In the genomic region with DNA sequence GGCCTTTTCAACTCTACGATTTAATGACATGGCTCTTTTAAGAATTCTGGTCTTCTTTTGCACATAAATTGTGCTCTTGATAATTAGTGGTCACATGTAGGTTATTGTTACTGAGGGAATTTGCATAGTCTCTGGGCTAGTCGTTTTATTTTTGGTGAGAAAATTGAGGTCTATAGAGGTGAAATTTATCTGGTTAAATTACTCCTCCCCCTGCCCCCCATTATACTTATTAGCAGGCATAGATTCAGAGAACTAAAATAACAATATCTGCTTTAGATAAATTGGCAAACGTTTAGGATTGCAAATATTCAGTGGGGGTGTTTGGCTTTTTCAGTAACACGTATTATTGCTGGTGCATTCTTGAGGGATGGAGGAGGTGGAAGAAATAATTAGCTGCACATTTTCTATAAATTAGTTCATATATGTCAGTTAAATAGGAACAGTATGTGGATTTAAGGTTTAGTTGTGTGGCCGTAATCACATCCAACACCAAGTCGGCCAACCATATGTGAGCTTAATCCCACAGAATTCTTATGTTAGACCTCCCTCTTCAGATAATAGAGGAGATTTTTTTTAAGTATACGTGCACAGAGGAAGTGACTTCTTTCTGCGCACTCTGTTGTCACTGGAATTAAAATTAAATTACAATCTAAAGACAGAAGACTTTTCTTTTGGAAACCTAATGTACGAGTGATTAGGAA, we compare ENCODE assay signal across 2 cellular contexts.
TF ChIP-seq lines count a peak whose summit lies in the region.

No MANE protein-coding gene starts in this region.

TF ChIP-seq in SK-N-SH, 30 proteins besides CTCF, POLR2A, EP300 and RAD21:
- TF ChIP-seq, protein P1, sequence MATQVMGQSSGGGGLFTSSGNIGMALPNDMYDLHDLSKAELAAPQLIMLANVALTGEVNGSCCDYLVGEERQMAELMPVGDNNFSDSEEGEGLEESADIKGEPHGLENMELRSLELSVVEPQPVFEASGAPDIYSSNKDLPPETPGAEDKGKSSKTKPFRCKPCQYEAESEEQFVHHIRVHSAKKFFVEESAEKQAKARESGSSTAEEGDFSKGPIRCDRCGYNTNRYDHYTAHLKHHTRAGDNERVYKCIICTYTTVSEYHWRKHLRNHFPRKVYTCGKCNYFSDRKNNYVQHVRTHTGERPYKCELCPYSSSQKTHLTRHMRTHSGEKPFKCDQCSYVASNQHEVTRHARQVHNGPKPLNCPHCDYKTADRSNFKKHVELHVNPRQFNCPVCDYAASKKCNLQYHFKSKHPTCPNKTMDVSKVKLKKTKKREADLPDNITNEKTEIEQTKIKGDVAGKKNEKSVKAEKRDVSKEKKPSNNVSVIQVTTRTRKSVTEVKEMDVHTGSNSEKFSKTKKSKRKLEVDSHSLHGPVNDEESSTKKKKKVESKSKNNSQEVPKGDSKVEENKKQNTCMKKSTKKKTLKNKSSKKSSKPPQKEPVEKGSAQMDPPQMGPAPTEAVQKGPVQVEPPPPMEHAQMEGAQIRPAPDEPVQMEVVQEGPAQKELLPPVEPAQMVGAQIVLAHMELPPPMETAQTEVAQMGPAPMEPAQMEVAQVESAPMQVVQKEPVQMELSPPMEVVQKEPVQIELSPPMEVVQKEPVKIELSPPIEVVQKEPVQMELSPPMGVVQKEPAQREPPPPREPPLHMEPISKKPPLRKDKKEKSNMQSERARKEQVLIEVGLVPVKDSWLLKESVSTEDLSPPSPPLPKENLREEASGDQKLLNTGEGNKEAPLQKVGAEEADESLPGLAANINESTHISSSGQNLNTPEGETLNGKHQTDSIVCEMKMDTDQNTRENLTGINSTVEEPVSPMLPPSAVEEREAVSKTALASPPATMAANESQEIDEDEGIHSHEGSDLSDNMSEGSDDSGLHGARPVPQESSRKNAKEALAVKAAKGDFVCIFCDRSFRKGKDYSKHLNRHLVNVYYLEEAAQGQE (IDR thresholded peaks at IDR 0.05; ENCODE audit: low read depth, low read length): no peak
- TF ChIP-seq TEAD4 (IDR thresholded peaks at IDR 0.05; ENCODE audit: borderline replicate concordance, insufficient read depth) (no peak), FOXM1 (IDR thresholded peaks at IDR 0.05; ENCODE audit: low read depth) (no peak), FOSL2 (IDR thresholded peaks at IDR 0.05; ENCODE audit: borderline replicate concordance, low read depth) (no peak), FOXJ3 (CRISPR knock-in tag; IDR thresholded peaks at IDR 0.05) (no peak), YY1 (IDR thresholded peaks at IDR 0.05; ENCODE audit: low read depth) (no peak), ELF1 (IDR thresholded peaks at IDR 0.05) (no peak), TAF1 (IDR thresholded peaks at IDR 0.05; ENCODE audit: borderline replicate concordance, low read depth, low read length) (no peak), POLR2AphosphoS5 (IDR thresholded peaks at IDR 0.05; ENCODE audit: low read depth, low read length) (no peak), CHD2 (IDR thresholded peaks at IDR 0.05; ENCODE audit: low read length, partially characterized antibody) (no peak), GATA2 (CRISPR knock-in tag; IDR thresholded peaks at IDR 0.05) (no peak), TCF12 (IDR thresholded peaks at IDR 0.05) (no peak), RXRA (IDR thresholded peaks at IDR 0.05; ENCODE audit: borderline replicate concordance, low read depth) (no peak), SMC3 (IDR thresholded peaks at IDR 0.05; ENCODE audit: low read depth, low read length) (no peak)
- TF ChIP-seq, protein P2, sequence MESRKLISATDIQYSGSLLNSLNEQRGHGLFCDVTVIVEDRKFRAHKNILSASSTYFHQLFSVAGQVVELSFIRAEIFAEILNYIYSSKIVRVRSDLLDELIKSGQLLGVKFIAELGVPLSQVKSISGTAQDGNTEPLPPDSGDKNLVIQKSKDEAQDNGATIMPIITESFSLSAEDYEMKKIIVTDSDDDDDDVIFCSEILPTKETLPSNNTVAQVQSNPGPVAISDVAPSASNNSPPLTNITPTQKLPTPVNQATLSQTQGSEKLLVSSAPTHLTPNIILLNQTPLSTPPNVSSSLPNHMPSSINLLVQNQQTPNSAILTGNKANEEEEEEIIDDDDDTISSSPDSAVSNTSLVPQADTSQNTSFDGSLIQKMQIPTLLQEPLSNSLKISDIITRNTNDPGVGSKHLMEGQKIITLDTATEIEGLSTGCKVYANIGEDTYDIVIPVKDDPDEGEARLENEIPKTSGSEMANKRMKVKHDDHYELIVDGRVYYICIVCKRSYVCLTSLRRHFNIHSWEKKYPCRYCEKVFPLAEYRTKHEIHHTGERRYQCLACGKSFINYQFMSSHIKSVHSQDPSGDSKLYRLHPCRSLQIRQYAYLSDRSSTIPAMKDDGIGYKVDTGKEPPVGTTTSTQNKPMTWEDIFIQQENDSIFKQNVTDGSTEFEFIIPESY (IDR thresholded peaks at IDR 0.05; ENCODE audit: borderline replicate concordance, low read depth): no peak
- TF ChIP-seq, protein P3, sequence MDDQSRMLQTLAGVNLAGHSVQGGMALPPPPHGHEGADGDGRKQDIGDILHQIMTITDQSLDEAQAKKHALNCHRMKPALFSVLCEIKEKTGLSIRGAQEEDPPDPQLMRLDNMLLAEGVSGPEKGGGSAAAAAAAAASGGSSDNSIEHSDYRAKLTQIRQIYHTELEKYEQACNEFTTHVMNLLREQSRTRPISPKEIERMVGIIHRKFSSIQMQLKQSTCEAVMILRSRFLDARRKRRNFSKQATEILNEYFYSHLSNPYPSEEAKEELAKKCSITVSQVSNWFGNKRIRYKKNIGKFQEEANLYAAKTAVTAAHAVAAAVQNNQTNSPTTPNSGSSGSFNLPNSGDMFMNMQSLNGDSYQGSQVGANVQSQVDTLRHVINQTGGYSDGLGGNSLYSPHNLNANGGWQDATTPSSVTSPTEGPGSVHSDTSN (IDR thresholded peaks at IDR 0.05): no peak
- TF ChIP-seq, protein P4, sequence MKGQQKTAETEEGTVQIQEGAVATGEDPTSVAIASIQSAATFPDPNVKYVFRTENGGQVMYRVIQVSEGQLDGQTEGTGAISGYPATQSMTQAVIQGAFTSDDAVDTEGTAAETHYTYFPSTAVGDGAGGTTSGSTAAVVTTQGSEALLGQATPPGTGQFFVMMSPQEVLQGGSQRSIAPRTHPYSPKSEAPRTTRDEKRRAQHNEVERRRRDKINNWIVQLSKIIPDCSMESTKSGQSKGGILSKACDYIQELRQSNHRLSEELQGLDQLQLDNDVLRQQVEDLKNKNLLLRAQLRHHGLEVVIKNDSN (IDR thresholded peaks at IDR 0.05; ENCODE audit: borderline replicate concordance, low read depth): no peak
TF ChIP-seq in SK-N-SH: peak in this region for 0.

TF ChIP-seq in SK-N-SH treated with all-trans-retinoic acid at 6 μM for 48 hours, 23 proteins besides CTCF, POLR2A, EP300 and RAD21 (continued from another document):
- TF ChIP-seq ESRRG (CRISPR knock-in tag; IDR thresholded peaks at IDR 0.05): no peak
- TF ChIP-seq ZFP3 (CRISPR knock-in tag; IDR thresholded peaks at IDR 0.05): no peak
- TF ChIP-seq, protein P5, sequence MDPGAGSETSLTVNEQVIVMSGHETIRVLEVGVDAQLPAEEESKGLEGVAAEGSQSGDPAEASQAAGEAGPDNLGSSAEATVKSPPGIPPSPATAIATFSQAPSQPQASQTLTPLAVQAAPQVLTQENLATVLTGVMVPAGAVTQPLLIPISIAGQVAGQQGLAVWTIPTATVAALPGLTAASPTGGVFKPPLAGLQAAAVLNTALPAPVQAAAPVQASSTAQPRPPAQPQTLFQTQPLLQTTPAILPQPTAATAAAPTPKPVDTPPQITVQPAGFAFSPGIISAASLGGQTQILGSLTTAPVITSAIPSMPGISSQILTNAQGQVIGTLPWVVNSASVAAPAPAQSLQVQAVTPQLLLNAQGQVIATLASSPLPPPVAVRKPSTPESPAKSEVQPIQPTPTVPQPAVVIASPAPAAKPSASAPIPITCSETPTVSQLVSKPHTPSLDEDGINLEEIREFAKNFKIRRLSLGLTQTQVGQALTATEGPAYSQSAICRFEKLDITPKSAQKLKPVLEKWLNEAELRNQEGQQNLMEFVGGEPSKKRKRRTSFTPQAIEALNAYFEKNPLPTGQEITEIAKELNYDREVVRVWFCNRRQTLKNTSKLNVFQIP (CRISPR knock-in tag; IDR thresholded peaks at IDR 0.05; ENCODE audit: borderline replicate concordance, low read depth): no peak
- no peak for TF ChIP-seq TCF4 (CRISPR knock-in tag; IDR thresholded peaks at IDR 0.05; ENCODE audit: borderline replicate concordance)
- no peak for TF ChIP-seq ZC3H10 (CRISPR knock-in tag; IDR thresholded peaks at IDR 0.05)
- no peak for TF ChIP-seq GLIS3 (CRISPR knock-in tag; IDR thresholded peaks at IDR 0.05)
